In the genomic region with DNA sequence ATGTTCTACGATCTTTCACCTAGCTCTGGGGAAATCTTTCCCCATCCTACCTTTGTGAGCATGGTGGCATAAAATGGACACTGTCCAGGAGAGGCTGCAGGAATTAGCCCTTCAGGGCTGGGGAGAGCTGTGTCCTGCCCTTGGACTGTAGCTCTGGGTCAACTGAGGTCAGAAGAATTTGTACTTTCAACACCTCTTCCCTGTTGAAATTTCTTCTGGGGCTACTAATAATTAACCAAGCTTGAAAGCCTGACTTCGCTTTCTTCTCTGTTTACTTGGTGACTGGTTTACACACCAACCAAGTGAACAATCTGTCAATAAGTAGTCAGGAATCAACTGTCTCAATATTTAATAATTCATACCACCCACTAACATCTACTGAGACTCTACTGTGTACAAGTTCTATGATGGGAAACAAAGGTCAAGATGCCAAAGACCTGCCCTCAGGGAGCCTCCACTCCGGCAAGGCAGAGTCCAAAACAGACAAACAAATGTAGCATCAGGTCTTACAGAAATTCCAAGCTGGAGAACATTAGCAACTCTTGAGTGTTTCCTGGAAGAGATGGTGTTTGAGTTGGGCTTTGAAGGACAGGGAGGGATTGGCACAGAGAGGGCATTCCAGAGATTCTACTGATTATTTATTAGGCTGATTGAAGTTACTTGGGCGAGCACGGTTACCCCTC, we compare ENCODE assay signal across 1 cellular context.
TF ChIP-seq lines count a peak whose summit lies in the region.

No MANE protein-coding gene starts in this region.

TF ChIP-seq in HepG2, 621 proteins besides CTCF, POLR2A, EP300 and RAD21 (continued from another document and continues in another):
- TF ChIP-seq ZNF280D (CRISPR knock-in tag; IDR thresholded peaks at IDR 0.05) (peak; percentile 99), ELF4 (CRISPR knock-in tag; IDR thresholded peaks at IDR 0.05; ENCODE audit: borderline replicate concordance) (no peak), KDM5B (CRISPR knock-in tag; IDR thresholded peaks at IDR 0.05; ENCODE audit: borderline replicate concordance) (no peak), ZFP36L1 (CRISPR knock-in tag; IDR thresholded peaks at IDR 0.05) (peak; percentile 70; the same call in 1 of the 2 replicates), ZSCAN9 (CRISPR knock-in tag; IDR thresholded peaks at IDR 0.05; ENCODE audit: borderline replicate concordance) (peak; percentile 58; the same call in 1 of the 2 replicates), FOXA1 (IDR thresholded peaks at IDR 0.05) (peak; percentile 85), FOXA1 (CRISPR knock-in tag; IDR thresholded peaks at IDR 0.05) (peak; percentile 90), REST (IDR thresholded peaks at IDR 0.05; ENCODE audit: borderline replicate concordance in 1 of 2, low read depth in 1 of 2, low read length in 2 of 2) (peak in 1 of 2 experiments; percentile 51; a peak in 1 of 4 replicates), JUNB (CRISPR knock-in tag; IDR thresholded peaks at IDR 0.05; ENCODE audit: borderline replicate concordance) (peak; percentile 72), FOXO1 (CRISPR knock-in tag; IDR thresholded peaks at IDR 0.05) (peak; percentile 82), GZF1 (CRISPR knock-in tag; IDR thresholded peaks at IDR 0.05) (no peak), RFXANK (CRISPR knock-in tag; IDR thresholded peaks at IDR 0.05) (no peak), PAXIP1 (CRISPR knock-in tag; conservative IDR thresholded peaks at IDR 0.05) (peak; percentile 96), E2F5 (CRISPR knock-in tag; conservative IDR thresholded peaks at IDR 0.05) (no peak), ZNF136 (CRISPR knock-in tag; IDR thresholded peaks at IDR 0.05; ENCODE audit: low read depth) (peak; percentile 85; the same call in 1 of the 2 replicates), TRIM24 (CRISPR knock-in tag; IDR thresholded peaks at IDR 0.05) (peak; percentile 88), ESRRA (CRISPR knock-in tag; IDR thresholded peaks at IDR 0.05; ENCODE audit: low read depth) (peak; percentile 99), ZNF382 (CRISPR knock-in tag; IDR thresholded peaks at IDR 0.05; ENCODE audit: borderline replicate concordance) (no peak), ZNF761 (CRISPR knock-in tag; conservative IDR thresholded peaks at IDR 0.05) (no peak; the same call in 1 of the 2 replicates), ZNF772 (CRISPR knock-in tag; IDR thresholded peaks at IDR 0.05) (peak; percentile 71; the same call in 1 of the 2 replicates), ZNF564 (CRISPR knock-in tag; IDR thresholded peaks at IDR 0.05) (peak; percentile 62; the same call in 1 of the 2 replicates), FOSL2 (CRISPR knock-in tag; IDR thresholded peaks at IDR 0.05) (peak; percentile 53), ZFP1 (CRISPR knock-in tag; IDR thresholded peaks at IDR 0.05) (0 out of 2 replicates have a peak, but pooled peaks have one; percentile 67), ZSCAN25 (CRISPR knock-in tag; IDR thresholded peaks at IDR 0.05) (no peak), ZNF782 (CRISPR knock-in tag; IDR thresholded peaks at IDR 0.05; ENCODE audit: borderline replicate concordance) (peak; percentile 32; the same call in 1 of the 2 replicates), IRX3 (CRISPR knock-in tag; IDR thresholded peaks at IDR 0.05; ENCODE audit: borderline replicate concordance, low read depth) (no peak), CREBL2 (CRISPR knock-in tag; IDR thresholded peaks at IDR 0.05; ENCODE audit: borderline replicate concordance) (no peak), BRD4 (CRISPR knock-in tag; IDR thresholded peaks at IDR 0.05) (no peak), SOX13 (IDR thresholded peaks at IDR 0.05) (no peak), SOX13 (CRISPR knock-in tag; conservative IDR thresholded peaks at IDR 0.05 in 1 of 2, IDR thresholded peaks at IDR 0.05 in 1 of 2) (peak in 1 of 2 experiments; percentile 79; a peak in 2 of 4 replicates), SIX4 (CRISPR knock-in tag; IDR thresholded peaks at IDR 0.05) (peak; percentile 24; the same call in 1 of the 2 replicates), HIC2 (CRISPR knock-in tag; IDR thresholded peaks at IDR 0.05; ENCODE audit: low read depth) (0 out of 2 replicates have a peak, but pooled peaks have one; percentile 60), ONECUT2 (CRISPR knock-in tag; IDR thresholded peaks at IDR 0.05) (no peak), BCL3 (CRISPR knock-in tag; IDR thresholded peaks at IDR 0.05) (no peak), HNRNPLL (IDR thresholded peaks at IDR 0.05; ENCODE audit: low read depth, low read length, poor library complexity, severe bottlenecking) (no peak), ZMYM4 (CRISPR knock-in tag; IDR thresholded peaks at IDR 0.05) (peak; percentile 85), RBFOX2 (IDR thresholded peaks at IDR 0.05; ENCODE audit: low read depth, low read length) (no peak), ZNF530 (CRISPR knock-in tag; IDR thresholded peaks at IDR 0.05; ENCODE audit: low read depth) (no peak), NR2C2 (CRISPR knock-in tag; IDR thresholded peaks at IDR 0.05; ENCODE audit: borderline replicate concordance) (peak; percentile 79), ZNF138 (CRISPR knock-in tag; IDR thresholded peaks at IDR 0.05; ENCODE audit: low read depth) (no peak)
- TF ChIP-seq, protein P1, sequence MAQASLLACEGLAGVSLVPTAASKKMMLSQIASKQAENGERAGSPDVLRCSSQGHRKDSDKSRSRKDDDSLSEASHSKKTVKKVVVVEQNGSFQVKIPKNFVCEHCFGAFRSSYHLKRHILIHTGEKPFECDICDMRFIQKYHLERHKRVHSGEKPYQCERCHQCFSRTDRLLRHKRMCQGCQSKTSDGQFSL (CRISPR knock-in tag; IDR thresholded peaks at IDR 0.05) = no peak
- TF ChIP-seq, protein P2, sequence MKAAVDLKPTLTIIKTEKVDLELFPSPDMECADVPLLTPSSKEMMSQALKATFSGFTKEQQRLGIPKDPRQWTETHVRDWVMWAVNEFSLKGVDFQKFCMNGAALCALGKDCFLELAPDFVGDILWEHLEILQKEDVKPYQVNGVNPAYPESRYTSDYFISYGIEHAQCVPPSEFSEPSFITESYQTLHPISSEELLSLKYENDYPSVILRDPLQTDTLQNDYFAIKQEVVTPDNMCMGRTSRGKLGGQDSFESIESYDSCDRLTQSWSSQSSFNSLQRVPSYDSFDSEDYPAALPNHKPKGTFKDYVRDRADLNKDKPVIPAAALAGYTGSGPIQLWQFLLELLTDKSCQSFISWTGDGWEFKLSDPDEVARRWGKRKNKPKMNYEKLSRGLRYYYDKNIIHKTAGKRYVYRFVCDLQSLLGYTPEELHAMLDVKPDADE (CRISPR knock-in tag; IDR thresholded peaks at IDR 0.05) = no peak
- TF ChIP-seq, protein P3, sequence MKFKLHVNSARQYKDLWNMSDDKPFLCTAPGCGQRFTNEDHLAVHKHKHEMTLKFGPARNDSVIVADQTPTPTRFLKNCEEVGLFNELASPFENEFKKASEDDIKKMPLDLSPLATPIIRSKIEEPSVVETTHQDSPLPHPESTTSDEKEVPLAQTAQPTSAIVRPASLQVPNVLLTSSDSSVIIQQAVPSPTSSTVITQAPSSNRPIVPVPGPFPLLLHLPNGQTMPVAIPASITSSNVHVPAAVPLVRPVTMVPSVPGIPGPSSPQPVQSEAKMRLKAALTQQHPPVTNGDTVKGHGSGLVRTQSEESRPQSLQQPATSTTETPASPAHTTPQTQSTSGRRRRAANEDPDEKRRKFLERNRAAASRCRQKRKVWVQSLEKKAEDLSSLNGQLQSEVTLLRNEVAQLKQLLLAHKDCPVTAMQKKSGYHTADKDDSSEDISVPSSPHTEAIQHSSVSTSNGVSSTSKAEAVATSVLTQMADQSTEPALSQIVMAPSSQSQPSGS (CRISPR knock-in tag; IDR thresholded peaks at IDR 0.05) = peak; percentile 74
